In the genomic region with DNA sequence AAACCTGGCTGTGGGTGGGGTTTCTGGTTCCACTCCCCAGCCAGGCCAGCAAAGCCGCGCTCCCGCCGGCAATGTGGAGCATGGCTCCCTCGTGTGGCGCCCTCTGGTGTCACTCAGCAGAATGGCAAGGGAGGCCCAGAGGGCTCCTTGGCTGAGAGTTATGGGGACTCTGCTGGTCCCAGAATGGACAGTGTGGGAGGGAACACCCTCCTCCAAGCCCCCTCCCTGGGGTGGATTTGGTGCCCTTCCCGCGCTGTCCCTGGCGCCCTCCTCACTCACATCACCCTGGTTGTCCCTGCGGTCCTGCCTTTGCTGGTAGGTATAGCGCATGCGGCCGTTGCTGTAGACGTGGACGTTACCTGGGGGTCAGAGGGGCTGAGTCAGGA, we compare ENCODE assay signal across 8 cellular contexts. TPM values are rescaled to one million over a fixed set of nuclear protein-coding genes. Genes with fewer than 3 reads are reported as not detected.
A peak's percentile ranks its signal among the peaks of the same experiment; 100 is the strongest.
DNase-seq lines count a peak whose midpoint lies in the region; ATAC-seq and TF ChIP-seq lines count a peak whose summit lies in the region.

No MANE protein-coding gene starts in this region.

- peaks cover 73% of the 10 kb centered on the region for H3K36me3 Mint-ChIP-seq in Caco-2 (ENCODE audit: insufficient read depth, unreplicated experiment)

- intact Hi-C loops in Caco-2 (cut with micrococcal nuclease; ENCODE audit: unreplicated experiment): no loop called here

- DNase-seq in Caco-2: peak; percentile 71 to 86
- DNase-seq in HPDE6-E6E7 (ENCODE audit: extremely low spot score): peak; percentile 36
- peak; percentile 50 for DNase-seq in brain microvascular endothelial cell
- DNase-seq in kidney epithelial cell (ENCODE audit: low read depth): no peak
- peak; percentile 64 for DNase-seq in stimulated activated CD8-positive, alpha-beta memory T cell treated with anti-CD3 and anti-CD28 coated beads, Interleukin-12 subunit alpha, Interleukin-12 subunit beta, amount 100 ng/mL, for 1 hour (ENCODE audit: low read depth)

- H3K27me3 Mint-ChIP-seq in Caco-2 (ENCODE audit: insufficient read depth, unreplicated experiment): no peaks in the 10 kb centered on the region

- POLR2A ChIA-PET in Caco-2 (lab: Charles Lee): no interaction called here

- H3K4me3 ChIP-seq in Caco-2 (ENCODE audit: low read depth, low read length) (no peak overlapping the region), brain microvascular endothelial cell (ENCODE audit: low read depth, low read length) (no peak overlapping the region), kidney epithelial cell (ENCODE audit: low read depth, low read length) (no peak overlapping the region)

- peak; percentile 94 to 96 for TF ChIP-seq CTCF in Caco-2 (IDR thresholded peaks at IDR 0.05; ENCODE audit: insufficient read depth in 1 of 2, low read depth in 1 of 2, low read length in 1 of 2, severe bottlenecking in 1 of 2, unreplicated experiment in 1 of 2)
- TF ChIP-seq CTCF in VCaP (conservative IDR thresholded peaks at IDR 0.05): peak; percentile 92
- TF ChIP-seq CTCF in brain microvascular endothelial cell (IDR thresholded peaks at IDR 0.05; ENCODE audit: low read depth, low read length, missing control alignments): peak; percentile 97
- peak; percentile 98 for TF ChIP-seq CTCF in kidney epithelial cell (IDR thresholded peaks at IDR 0.05; ENCODE audit: insufficient read depth, low read length, poor library complexity, severe bottlenecking)

- H3K36me3 ChIP-seq in Caco-2 (ENCODE audit: control insufficient read depth, insufficient read depth, low read length): peaks cover 10% of the 10 kb centered on the region
- H3K36me3 ChIP-seq in brain microvascular endothelial cell (replicated peaks): peaks cover 23% of the 10 kb centered on the region
- H3K36me3 ChIP-seq in kidney epithelial cell (ENCODE audit: control insufficient read depth, insufficient read depth, low read length): no peaks in the 10 kb centered on the region

- no TSS peak for BruUV-seq in Caco-2 (replicated peaks; lab: Mats Ljungman, UMichigan)

- in situ Hi-C loops in brain microvascular endothelial cell (cut with HindIII; ENCODE audit: low pct_ligation_motif_present, low sequenced_read_pairs): no loop called here

- no peak overlapping the region for H3K27ac Mint-ChIP-seq in Caco-2 (ENCODE audit: unreplicated experiment)

- no peaks in the 10 kb centered on the region for H3K9me3 ChIP-seq in Caco-2

- no peak overlapping the region for H3K27ac ChIP-seq in VCaP
- peak overlapping the region; percentile 9 for H3K27ac ChIP-seq in brain microvascular endothelial cell

- no peak for ATAC-seq in GM19463 (IDR thresholded peaks at IDR 0.05; ENCODE audit: unreplicated experiment)
- no peak for ATAC-seq in HG02852 (IDR thresholded peaks at IDR 0.05; ENCODE audit: unreplicated experiment)

- H3K4me3 Mint-ChIP-seq in Caco-2 (ENCODE audit: unreplicated experiment): no peak overlapping the region

- CTCF ChIA-PET in Caco-2 (lab: Charles Lee): no interaction called here

- no peaks in the 10 kb centered on the region for H3K4me1 Mint-ChIP-seq in Caco-2 (ENCODE audit: low read depth, unreplicated experiment)

- H3K27me3 ChIP-seq in Caco-2 (replicated peaks; ENCODE audit: control insufficient read depth, insufficient read depth, low read length) (no peaks in the 10 kb centered on the region), brain microvascular endothelial cell (replicated peaks) (no peaks in the 10 kb centered on the region), kidney epithelial cell (ENCODE audit: control insufficient read depth, insufficient read depth, low read length) (no peaks in the 10 kb centered on the region)

- no peaks in the 10 kb centered on the region for H3K9me3 Mint-ChIP-seq in Caco-2 (ENCODE audit: unreplicated experiment)

- H3K4me1 ChIP-seq in Caco-2: no peaks in the 10 kb centered on the region

RNA-seq across cellular contexts. Expression of a gene that starts 14.2 kb away (rescaled TPM):
- 56.0 and 58.1 TPM in 2 replicates for total RNA-seq in Caco-2 (2022)
- 34.4 and 37.9 TPM in 2 replicates for total RNA-seq in kidney epithelial cell
